ENCODE assay signal across 1 cellular context in genomic region chr2:111216811-111217652, GRCh38.
TF ChIP-seq lines count a peak whose summit lies in the region.

No MANE protein-coding gene starts in this region.

TF ChIP-seq in HepG2, 621 proteins besides CTCF, POLR2A, EP300 and RAD21:
- TF ChIP-seq PHF21A (CRISPR knock-in tag; IDR thresholded peaks at IDR 0.05) (no peak), ZNF687 (CRISPR knock-in tag; IDR thresholded peaks at IDR 0.05) (peak; percentile 15; the same call in 1 of the 2 replicates)
